Comparison of ENCODE assay signal across 10 cellular contexts in genomic region chr7:116165717-116166116, GRCh38. TPM values are rescaled to one million over a fixed set of nuclear protein-coding genes. Genes with fewer than 3 reads are reported as not detected.
DNase-seq lines count a peak whose midpoint lies in the region; ATAC-seq and TF ChIP-seq lines count a peak whose summit lies in the region.
"Had no signal": no experiment of that assay in that cellular context is flagged by ENCODE, and none has a peak within 500 bp of the region (broad histone marks: within the 10 kb centered on the region; RNA-seq: fewer than 3 reads in every experiment).

No MANE protein-coding gene starts in this region.

- intact Hi-C loops in CD4-positive, alpha-beta T cell (cut with DNase I, micrococcal nuclease) = no loop called here

- H3K79me2 ChIP-seq in hepatocyte = no peaks in the 10 kb centered on the region

- H2AFZ ChIP-seq in hepatocyte = no peak overlapping the region

- WGBS in hepatocyte (ENCODE audit: low lambda C conversion rate, missing lambda C conversion rate) = 95% methylated on average over 2 of the region's 2 CpGs

- H3K4me3 ChIP-seq in hepatocyte = no peak overlapping the region

- H3K9me3 ChIP-seq in CD4-positive, alpha-beta T cell (ENCODE audit: control insufficient read depth, low read length) = no peaks in the 10 kb centered on the region
- H3K9me3 ChIP-seq in hepatocyte (ENCODE audit: low read depth) = no peaks in the 10 kb centered on the region

- H3K9me3 Mint-ChIP-seq in naive B cell = peaks cover 0 to 1% (median 0%) of the 10 kb centered on the region in 7 donors
- no peaks in the 10 kb centered on the region for H3K9me3 Mint-ChIP-seq in CD4-positive, alpha-beta T cell

- H3K4me2 ChIP-seq in hepatocyte = no peak overlapping the region

- DNase-seq in naive B cell = peak; percentile 55
- no peak for DNase-seq in NCI-H2107 treated with DMSO at 0.1 percent for 48 hours (lab: John Stamatoyannopoulos, UW; ENCODE audit: unreplicated experiment)
- no peak for DNase-seq in T-helper 2 cell
- no peak for DNase-seq in CD4-positive, alpha-beta T cell
- no peak for DNase-seq in hepatocyte (ENCODE audit: low spot score)
- DNase-seq: kidney glomerular epithelial cell, NCI-H526 treated with DMSO at 0.1 percent for 48 hours had no signal

- no peaks in the 10 kb centered on the region for H3K9me2 ChIP-seq in hepatocyte (replicated peaks; ENCODE audit: insufficient read depth)

- peak overlapping the region in 5 of 8 donors; percentile 2 to 54 (median 14) for H3K4me3 Mint-ChIP-seq in naive B cell
- H3K4me3 Mint-ChIP-seq in CD4-positive, alpha-beta T cell = no peak overlapping the region

- no peak for TF ChIP-seq CTCF in CD4-positive, alpha-beta T cell (IDR thresholded peaks at IDR 0.05)
- TF ChIP-seq CTCF in hepatocyte (IDR thresholded peaks at IDR 0.05; ENCODE audit: poor library complexity) = no peak

- peaks cover 16% of the 10 kb centered on the region for H3K27me3 ChIP-seq in CD4-positive, alpha-beta T cell (ENCODE audit: control insufficient read depth, insufficient read depth, low read length)
- no peaks in the 10 kb centered on the region for H3K27me3 ChIP-seq in hepatocyte

- ATAC-seq in GM18873 (IDR thresholded peaks at IDR 0.05; ENCODE audit: low FRiP score, unreplicated experiment) = peak; percentile 59
- ATAC-seq in HG02642 (IDR thresholded peaks at IDR 0.05; ENCODE audit: poor library complexity, unreplicated experiment) = peak; percentile 57
- ATAC-seq in HG03571 (IDR thresholded peaks at IDR 0.05; ENCODE audit: unreplicated experiment) = peak; percentile 66
- peak; percentile 93 to 95 for ATAC-seq in naive B cell (ENCODE audit: low read depth in 2 of 2)
- no peak for ATAC-seq in CD4-positive, alpha-beta T cell (ENCODE audit: poor library complexity)

- no peaks in the 10 kb centered on the region for H3K36me3 ChIP-seq in hepatocyte (replicated peaks; ENCODE audit: insufficient read depth, low read depth)

- no peaks in the 10 kb centered on the region for H4K20me1 ChIP-seq in hepatocyte (ENCODE audit: insufficient read depth, poor library complexity, severe bottlenecking)

- H3K4me1 ChIP-seq in hepatocyte (ENCODE audit: insufficient read depth) = peaks cover 14% of the 10 kb centered on the region

- POLR2A ChIA-PET in CD4-positive, alpha-beta T cell (lab: Charles Lee) = no interaction called here

- H3K27me3 Mint-ChIP-seq in naive B cell = peaks cover 0 to 4% (median 0%) of the 10 kb centered on the region in 3 donors
- peaks cover 15% of the 10 kb centered on the region for H3K27me3 Mint-ChIP-seq in CD4-positive, alpha-beta T cell

- H3K27ac Mint-ChIP-seq in naive B cell = peak overlapping the region in 4 of 6 donors; percentile 1 to 94 (median 53)
- H3K27ac Mint-ChIP-seq in CD4-positive, alpha-beta T cell = no peak overlapping the region

- no peak overlapping the region for H3K27ac ChIP-seq in CD4-positive, alpha-beta T cell (ENCODE audit: low read depth, low read length)
- no peak overlapping the region for H3K27ac ChIP-seq in hepatocyte

- H3K36me3 Mint-ChIP-seq in naive B cell = no peaks in the 10 kb centered on the region
- no peaks in the 10 kb centered on the region for H3K36me3 Mint-ChIP-seq in CD4-positive, alpha-beta T cell (ENCODE audit: low read depth)

- H3K4me1 Mint-ChIP-seq in naive B cell = peaks cover 35 to 50% (median 43%) of the 10 kb centered on the region in 3 donors
- peaks cover 10% of the 10 kb centered on the region for H3K4me1 Mint-ChIP-seq in CD4-positive, alpha-beta T cell (ENCODE audit: low read depth)

- CTCF ChIA-PET in CD4-positive, alpha-beta T cell (lab: Charles Lee) = no interaction called here

RNA-seq across cellular contexts. Expression of gene TES, which starts 44.6 kb away (rescaled TPM):
- polyA plus RNA-seq in naive B cell (ENCODE audit: low read depth in 6 of 6) (100 to 1,000 TPM in 5 of 6 donors, 10 to 100 TPM in 1; 98.1 to 195 (median 133) TPM), hepatocyte (75.2 and 83.2 TPM in 2 replicates)
- 100 to 1,000 TPM; 114 to 120 TPM for total RNA-seq in CD4-positive, alpha-beta T cell
- 122 and 129 TPM in 2 replicates for total RNA-seq in hepatocyte
